ENCODE assay signal across 9 cellular contexts in genomic region chr1:46413596-46413985, GRCh38. TPM values are rescaled to one million over a fixed set of nuclear protein-coding genes. Genes with fewer than 3 reads are reported as not detected.
DNase-seq lines count a peak whose midpoint lies in the region; ATAC-seq and TF ChIP-seq lines count a peak whose summit lies in the region.
"Had no signal": no experiment of that assay in that cellular context is flagged by ENCODE, and none has a peak within 500 bp of the region (broad histone marks: within the 10 kb centered on the region; RNA-seq: fewer than 3 reads in every experiment).

No MANE protein-coding gene starts in this region.

- H3K4me1 ChIP-seq in OCI-LY7 (ENCODE audit: insufficient read depth, low read length, poor library complexity, severe bottlenecking) (no peaks in the 10 kb centered on the region), tibial nerve (no peaks in the 10 kb centered on the region)

- H3K27me3 ChIP-seq in AG04450 (ENCODE audit: control insufficient read depth, insufficient read depth, low read length) (peaks cover 27% of the 10 kb centered on the region), tibial nerve (no peaks in the 10 kb centered on the region)

- ATAC-seq in GM18907 (IDR thresholded peaks at IDR 0.05; ENCODE audit: unreplicated experiment) (peak; percentile 60), HG03097 (IDR thresholded peaks at IDR 0.05; ENCODE audit: low FRiP score, unreplicated experiment) (no peak), HG02970 (IDR thresholded peaks at IDR 0.05; ENCODE audit: low FRiP score, unreplicated experiment) (no peak)

- WGBS in tibial nerve, 2 donors = 50 to 61% methylated on average over 7 of the region's 7 CpGs

- BruUV-seq in OCI-LY7 (replicated peaks; lab: Mats Ljungman, UMichigan) = no TSS peak

- DNase-seq in AG04450 (ENCODE audit: low read depth, low spot score) (no peak), OCI-LY7 (ENCODE audit: low spot score) (peak; percentile 48), choroid plexus epithelial cell (ENCODE audit: low read depth) (peak; percentile 35), tibial nerve (ENCODE audit: low spot score in 2 of 2) (no peak)
- DNase-seq in stimulated activated CD8-positive, alpha-beta memory T cell treated with anti-CD3 and anti-CD28 coated beads, Interleukin-4, amount 100 ng/mL, for 48 hours = peak; percentile 53

- no peak for TF ChIP-seq EP300 in tibial nerve (IDR thresholded peaks at IDR 0.05)

- no peak overlapping the region for H3K4me2 ChIP-seq in OCI-LY7 (ENCODE audit: low read length)

- H3K36me3 ChIP-seq in OCI-LY7 (ENCODE audit: insufficient read depth, low read length) = no peaks in the 10 kb centered on the region
- H3K36me3 ChIP-seq in tibial nerve = peaks cover 0 to 64% (median 0%) of the 10 kb centered on the region in 3 donors

- H3K9me2 ChIP-seq in OCI-LY7 (ENCODE audit: insufficient read depth, low read length) = no peaks in the 10 kb centered on the region

- POLR2A ChIA-PET in AG04450 (lab: Yijun Ruan, JAX) (no interaction called here), OCI-LY7 (lab: Charles Lee) (no interaction called here)

- no peak overlapping the region for H2AFZ ChIP-seq in OCI-LY7 (ENCODE audit: low read length)
- H2AFZ ChIP-seq: parathyroid adenoma had no signal

- intact Hi-C loops in OCI-LY7 (cut with micrococcal nuclease; ENCODE audit: unreplicated experiment) = no loop called here

- H3K79me2 ChIP-seq in OCI-LY7 (ENCODE audit: insufficient read depth, low read depth, low read length) = no peaks in the 10 kb centered on the region
- H3K79me2 ChIP-seq: parathyroid adenoma had no signal

- H3K4me3 ChIP-seq in AG04450 (ENCODE audit: low read depth, low read length) (no peak overlapping the region), OCI-LY7 (ENCODE audit: low read depth, low read length, poor library complexity, severe bottlenecking) (no peak overlapping the region), choroid plexus epithelial cell (ENCODE audit: low read depth, low read length) (no peak overlapping the region), tibial nerve (no peak overlapping the region)

- H3K27ac ChIP-seq in AG04450 (ENCODE audit: low read depth, low read length) (no peak overlapping the region), OCI-LY7 (ENCODE audit: low read depth, low read length, poor library complexity, severe bottlenecking) (no peak overlapping the region), tibial nerve (no peak overlapping the region)
- H3K27ac ChIP-seq: parathyroid adenoma had no signal

- no peaks in the 10 kb centered on the region for H4K20me1 ChIP-seq in OCI-LY7 (ENCODE audit: insufficient read depth, low read length)

- CTCF ChIA-PET in AG04450 (lab: Charles Lee) = interaction anchor here (0.8 to 1.7 kb wide), 4 partner anchors 9 to 116 kb away, joined by 3 to 6 read pairs (median 3); no protein-coding TSS in a partner anchor
- CTCF ChIA-PET in OCI-LY7 (lab: Charles Lee; ENCODE audit: unreplicated experiment) = no interaction called here

- TF ChIP-seq CTCF in AG04450 (IDR thresholded peaks at IDR 0.05; ENCODE audit: low read depth, low read length) (peak; percentile 37), OCI-LY7 (conservative IDR thresholded peaks at IDR 0.05; ENCODE audit: low read length) (peak; percentile 65), choroid plexus epithelial cell (conservative IDR thresholded peaks at IDR 0.05; ENCODE audit: low read depth, low read length) (peak; percentile 57), tibial nerve (IDR thresholded peaks at IDR 0.05) (peak in 2 of 5 experiments; percentile 7 to 12)

- no peak for TF ChIP-seq POLR2A in tibial nerve (IDR thresholded peaks at IDR 0.05)

- peaks cover 8% of the 10 kb centered on the region; the same call in 1 of the 2 replicates for H3K9me3 ChIP-seq in AG04450 (ENCODE audit: control insufficient read depth, insufficient read depth, low read length)
- H3K9me3 ChIP-seq in OCI-LY7 (ENCODE audit: low read length) = no peaks in the 10 kb centered on the region
- H3K9me3 ChIP-seq in tibial nerve = no peaks in the 10 kb centered on the region

RNA-seq across cellular contexts. Expression of gene FAAH, which starts 19.5 kb away (rescaled TPM):
- 0.06 and 0.21 TPM in 2 replicates for polyA plus RNA-seq in AG04450 (2011; rRNA removed)
- polyA minus RNA-seq in AG04450 (2011; rRNA and poly(A)+ RNA removed) = 0.26 TPM in 1 of 2 replicates, not detected in the other
- total RNA-seq in OCI-LY7 (2014; rRNA removed; shearing (Covaris generic)) = 20.1 and 25.4 TPM in 2 replicates
- total RNA-seq in OCI-LY7 (2022) (21.9 and 24.8 TPM in 2 replicates), tibial nerve (100 to 1,000 TPM in 3 of 4 donors, 10 to 100 TPM in 1; 42.3 to 135 (median 121) TPM)

Comparison
In these comparisons a context has a peak if more than half of its experiments do, and no peak if none do; other contexts are left out.
1. DNase-seq: peak in OCI-LY7 (single experiment), choroid plexus epithelial cell (single experiment) and stimulated activated CD8-positive, alpha-beta memory T cell treated with anti-CD3 and anti-CD28 coated beads, Interleukin-4, amount 100 ng/mL, for 48 hours (single experiment); none in AG04450 (single experiment) and tibial nerve (0 of 2).